In the genomic region with DNA sequence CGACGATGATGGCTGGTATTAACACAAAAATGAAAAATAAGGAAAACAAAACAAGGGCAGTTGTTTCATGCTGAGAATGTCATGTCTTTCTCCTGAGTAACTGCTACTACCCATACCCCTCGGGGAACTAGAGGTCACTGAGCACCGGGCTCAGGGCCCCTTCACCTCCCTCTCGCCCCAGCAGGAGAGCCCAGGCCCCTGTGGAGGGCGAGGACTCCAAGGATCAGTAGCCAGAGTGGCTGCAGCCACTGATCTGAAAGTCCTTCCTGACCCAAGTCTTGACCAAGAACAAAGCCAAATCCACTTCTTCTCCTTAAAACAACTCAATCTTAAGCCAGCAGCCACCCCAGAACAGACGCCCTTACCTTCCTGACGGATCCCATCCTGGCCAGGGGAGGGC, we compare ENCODE assay signal across 37 cellular contexts. TPM values are rescaled to one million over a fixed set of nuclear protein-coding genes. Genes with fewer than 3 reads are reported as not detected.
"Had no signal": no experiment of that assay in that cellular context is flagged by ENCODE, and none has a peak within 500 bp of the region (broad histone marks: within the 10 kb centered on the region; RNA-seq: fewer than 3 reads in every experiment).

No MANE protein-coding gene starts in this region.

- H3K27me3 Mint-ChIP-seq: activated CD4-positive, alpha-beta T cell treated with anti-CD3 and anti-CD28 coated beads, Interleukin-2, amount 10 ng/mL, durations not matched to agents 24 days and 14 days; brain had no signal

- H3K4me3 Mint-ChIP-seq: activated B cell treated with CpG ODN at 0.5 μM for 24 hours; activated CD4-positive, alpha-beta memory T cell treated with anti-CD3 and anti-CD28 coated beads, Interleukin-2, amount 10 ng/mL, durations not matched to agents 7 days and 5 days; activated CD4-positive, alpha-beta T cell treated with anti-CD3 and anti-CD28 coated beads, Interleukin-2, amount 10 ng/mL, durations not matched to agents 24 days and 14 days; activated CD8-positive, alpha-beta memory T cell treated with anti-CD3 and anti-CD28 coated beads, Interleukin-2, amount 10 ng/mL, durations not matched to agents 7 days and 5 days; activated CD8-positive, alpha-beta T cell treated with anti-CD3 and anti-CD28 coated beads, Interleukin-2, amount 10 ng/mL, durations not matched to agents 7 days and 5 days; activated naive CD4-positive, alpha-beta T cell treated with anti-CD3 and anti-CD28 coated beads, Interleukin-2, amount 10 ng/mL, durations not matched to agents 7 days and 5 days; activated naive CD4-positive, alpha-beta T cell treated with anti-CD3 and anti-CD28 coated beads, Interleukin-2, amount 50 U/mL, for 24 hours; activated naive CD8-positive, alpha-beta T cell; activated naive CD8-positive, alpha-beta T cell treated with anti-CD3 and anti-CD28 coated beads, Interleukin-2, amount 10 ng/mL, durations not matched to agents 7 days and 5 days; activated naive CD8-positive, alpha-beta T cell treated with anti-CD3 and anti-CD28 coated beads, Interleukin-2, amount 50 U/mL, for 24 hours; activated T-cell treated with anti-CD3 and anti-CD28 coated beads, Interleukin-2, amount 50 U/mL, for 24 hours; brain; central memory CD8-positive, alpha-beta T cell; T-helper 1 cell treated with Interleukin-12 subunit alpha and Interleukin-12 subunit beta and Interleukin-4 antibody, amounts not matched to agents 30 μg/mL and 1 μg/mL, for 36 hours; T-helper 2 cell treated with Interferon-gamma antibody and Interleukin-4, amounts not matched to agents 5 μg/mL and 100 μg/mL, for 36 hours had no signal

- H3K27ac Mint-ChIP-seq: activated B cell treated with CpG ODN at 0.5 μM for 24 hours; activated CD4-positive, alpha-beta memory T cell treated with anti-CD3 and anti-CD28 coated beads, Interleukin-2, amount 10 ng/mL, durations not matched to agents 7 days and 5 days; activated CD4-positive, alpha-beta T cell treated with anti-CD3 and anti-CD28 coated beads, Interleukin-2, amount 10 ng/mL, durations not matched to agents 24 days and 14 days; activated CD8-positive, alpha-beta memory T cell treated with anti-CD3 and anti-CD28 coated beads, Interleukin-2, amount 10 ng/mL, durations not matched to agents 7 days and 5 days; activated CD8-positive, alpha-beta T cell treated with anti-CD3 and anti-CD28 coated beads, Interleukin-2, amount 10 ng/mL, durations not matched to agents 7 days and 5 days; activated naive CD4-positive, alpha-beta T cell treated with anti-CD3 and anti-CD28 coated beads, Interleukin-2, amount 10 ng/mL, durations not matched to agents 7 days and 5 days; activated naive CD4-positive, alpha-beta T cell treated with anti-CD3 and anti-CD28 coated beads, Interleukin-2, amount 50 U/mL, for 24 hours; activated naive CD8-positive, alpha-beta T cell; activated naive CD8-positive, alpha-beta T cell treated with anti-CD3 and anti-CD28 coated beads, Interleukin-2, amount 10 ng/mL, durations not matched to agents 7 days and 5 days; activated naive CD8-positive, alpha-beta T cell treated with anti-CD3 and anti-CD28 coated beads, Interleukin-2, amount 50 U/mL, for 24 hours; activated T-cell treated with anti-CD3 and anti-CD28 coated beads, Interleukin-2, amount 50 U/mL, for 24 hours; activated T-helper 2 cell treated with anti-CD3 and anti-CD28 coated beads, Interferon-gamma antibody, Interleukin-2, Interleukin-4, amounts not matched to agents 10 μg/mL and 5 μg/mL and 100 μg/mL, durations not matched to agents 14 hours and 24 hours and 36 hours; brain; T-helper 1 cell treated with Interleukin-12 subunit alpha and Interleukin-12 subunit beta and Interleukin-4 antibody, amounts not matched to agents 30 μg/mL and 1 μg/mL, for 36 hours; T-helper 2 cell treated with Interferon-gamma antibody and Interleukin-4, amounts not matched to agents 5 μg/mL and 100 μg/mL, for 36 hours had no signal

- ATAC-seq: activated CD8-positive, alpha-beta memory T cell treated with anti-CD3 and anti-CD28 coated beads, Interleukin-2, amount 10 ng/mL, durations not matched to agents 7 days and 5 days; activated CD8-positive, alpha-beta T cell treated with anti-CD3 and anti-CD28 coated beads, Interleukin-2, amount 10 ng/mL, durations not matched to agents 7 days and 5 days; activated naive CD8-positive, alpha-beta T cell treated with anti-CD3 and anti-CD28 coated beads, Interleukin-2, amount 50 U/mL, for 24 hours had no signal

- H3K36me3 Mint-ChIP-seq: activated CD8-positive, alpha-beta memory T cell treated with anti-CD3 and anti-CD28 coated beads, Interleukin-2, amount 10 ng/mL, durations not matched to agents 7 days and 5 days; activated naive CD4-positive, alpha-beta T cell treated with anti-CD3 and anti-CD28 coated beads, Interleukin-2, amount 10 ng/mL, durations not matched to agents 7 days and 5 days; activated naive CD8-positive, alpha-beta T cell; activated naive CD8-positive, alpha-beta T cell treated with anti-CD3 and anti-CD28 coated beads, Interleukin-2, amount 10 ng/mL, durations not matched to agents 7 days and 5 days had no signal

- H3K27ac ChIP-seq: ascending aorta, cardiac muscle cell, VCaP had no signal

- H3K36me3 ChIP-seq: ascending aorta, cardiac muscle cell had no signal

- H3K4me3 ChIP-seq: ascending aorta, cardiac muscle cell had no signal

- H3K9me3 Mint-ChIP-seq: activated B cell treated with CpG ODN at 0.5 μM for 24 hours; activated naive CD4-positive, alpha-beta T cell treated with anti-CD3 and anti-CD28 coated beads, Interleukin-2, amount 50 U/mL, for 24 hours; central memory CD8-positive, alpha-beta T cell had no signal

- H3K4me1 ChIP-seq: ascending aorta had no signal

- H3K4me1 Mint-ChIP-seq: activated B cell treated with CpG ODN at 0.5 μM for 24 hours; activated CD4-positive, alpha-beta memory T cell treated with anti-CD3 and anti-CD28 coated beads, Interleukin-2, amount 10 ng/mL, durations not matched to agents 7 days and 5 days; activated CD4-positive, alpha-beta T cell treated with anti-CD3 and anti-CD28 coated beads, Interleukin-2, amount 10 ng/mL, durations not matched to agents 24 days and 14 days; activated CD8-positive, alpha-beta memory T cell treated with anti-CD3 and anti-CD28 coated beads, Interleukin-2, amount 10 ng/mL, durations not matched to agents 7 days and 5 days; activated naive CD4-positive, alpha-beta T cell treated with anti-CD3 and anti-CD28 coated beads, Interleukin-2, amount 10 ng/mL, durations not matched to agents 7 days and 5 days; activated naive CD4-positive, alpha-beta T cell treated with anti-CD3 and anti-CD28 coated beads, Interleukin-2, amount 50 U/mL, for 24 hours; activated naive CD8-positive, alpha-beta T cell treated with anti-CD3 and anti-CD28 coated beads, Interleukin-2, amount 10 ng/mL, durations not matched to agents 7 days and 5 days; activated naive CD8-positive, alpha-beta T cell treated with anti-CD3 and anti-CD28 coated beads, Interleukin-2, amount 50 U/mL, for 24 hours; brain; central memory CD8-positive, alpha-beta T cell had no signal

- H3K27me3 ChIP-seq: ascending aorta, cardiac muscle cell had no signal

- DNase-seq: activated B cell treated with CpG ODN at 0.5 μM for 24 hours; activated CD4-positive, alpha-beta memory T cell treated with anti-CD3 and anti-CD28 coated beads, Interleukin-2, amount 10 ng/mL, durations not matched to agents 7 days and 5 days; activated CD4-positive, alpha-beta T cell treated with anti-CD3 and anti-CD28 coated beads for 4 hours; activated CD4-positive, alpha-beta T cell treated with anti-CD3 and anti-CD28 coated beads, Interleukin-2, amount 10 ng/mL, durations not matched to agents 24 days and 14 days; activated CD4-positive, alpha-beta T cell treated with anti-CD3 and anti-CD28 coated beads, Interleukin-2, amount 50 U/mL, for 1 hour; activated CD4-positive, alpha-beta T cell treated with anti-CD3 and anti-CD28 coated beads, Interleukin-2, amount 50 U/mL, for 48 hours; activated CD4-positive, CD25-positive, alpha-beta regulatory T cell treated with anti-CD3 and anti-CD28 coated beads, Interleukin-2, amount 50 U/mL, for 72 hours; activated CD8-positive, alpha-beta memory T cell treated with anti-CD3 and anti-CD28 coated beads for 24 hours; activated CD8-positive, alpha-beta memory T cell treated with anti-CD3 and anti-CD28 coated beads, Interleukin-2, amount 10 ng/mL, durations not matched to agents 7 days and 5 days; activated CD8-positive, alpha-beta memory T cell treated with anti-CD3 and anti-CD28 coated beads, Interleukin-2, amount 50 U/mL, for 48 hours; activated CD8-positive, alpha-beta T cell treated with anti-CD3 and anti-CD28 coated beads, Interleukin-2, amount 10 ng/mL, durations not matched to agents 7 days and 5 days; activated effector memory CD4-positive, alpha-beta T cell treated with Interleukin-2 at 50 U/mL for 16 hours; activated gamma-delta T cell; activated naive CD4-positive, alpha-beta T cell treated with anti-CD3 and anti-CD28 coated beads, Interleukin-2, amount 10 ng/mL, durations not matched to agents 7 days and 5 days; activated naive CD4-positive, alpha-beta T cell treated with Interleukin-2 at 50 U/mL for 16 hours; activated naive CD8-positive, alpha-beta T cell treated with anti-CD3 and anti-CD28 coated beads, Interleukin-2, amount 10 ng/mL, durations not matched to agents 7 days and 5 days; activated naive CD8-positive, alpha-beta T cell treated with anti-CD3 and anti-CD28 coated beads, Interleukin-2, amount 50 U/mL, for 24 hours; activated T-cell treated with anti-CD3 and anti-CD28 coated beads, Interleukin-2, amount 50 U/mL, for 24 hours; activated T-cell treated with anti-CD3 and anti-CD28 coated beads, Interleukin-2, amount 50 U/mL, for 48 hours; amygdala; anterior cingulate cortex; caudate nucleus; SW 1271; T-helper 1 cell; T-helper 2 cell; T-helper 9 cell had no signal

RNA-seq across cellular contexts. Expression of gene ST8SIA5, which starts 25.5 kb away (rescaled TPM):
- total RNA-seq: activated B cell treated with CpG ODN at 0.5 μM for 24 hours; activated CD4-positive, alpha-beta memory T cell treated with anti-CD3 and anti-CD28 coated beads, Interleukin-2, amount 10 ng/mL, durations not matched to agents 7 days and 5 days; activated CD4-positive, alpha-beta T cell treated with anti-CD3 and anti-CD28 coated beads, Interleukin-2, amount 10 ng/mL, durations not matched to agents 24 days and 14 days; activated CD8-positive, alpha-beta T cell treated with anti-CD3 and anti-CD28 coated beads, Interleukin-2, amount 10 ng/mL, durations not matched to agents 7 days and 5 days; activated naive CD8-positive, alpha-beta T cell treated with anti-CD3 and anti-CD28 coated beads, Interleukin-2, amount 10 ng/mL, durations not matched to agents 7 days and 5 days; bronchial epithelial cell; cardiac muscle cell had no signal
